ENCODE assay signal across 1 cellular context in the genomic region with DNA sequence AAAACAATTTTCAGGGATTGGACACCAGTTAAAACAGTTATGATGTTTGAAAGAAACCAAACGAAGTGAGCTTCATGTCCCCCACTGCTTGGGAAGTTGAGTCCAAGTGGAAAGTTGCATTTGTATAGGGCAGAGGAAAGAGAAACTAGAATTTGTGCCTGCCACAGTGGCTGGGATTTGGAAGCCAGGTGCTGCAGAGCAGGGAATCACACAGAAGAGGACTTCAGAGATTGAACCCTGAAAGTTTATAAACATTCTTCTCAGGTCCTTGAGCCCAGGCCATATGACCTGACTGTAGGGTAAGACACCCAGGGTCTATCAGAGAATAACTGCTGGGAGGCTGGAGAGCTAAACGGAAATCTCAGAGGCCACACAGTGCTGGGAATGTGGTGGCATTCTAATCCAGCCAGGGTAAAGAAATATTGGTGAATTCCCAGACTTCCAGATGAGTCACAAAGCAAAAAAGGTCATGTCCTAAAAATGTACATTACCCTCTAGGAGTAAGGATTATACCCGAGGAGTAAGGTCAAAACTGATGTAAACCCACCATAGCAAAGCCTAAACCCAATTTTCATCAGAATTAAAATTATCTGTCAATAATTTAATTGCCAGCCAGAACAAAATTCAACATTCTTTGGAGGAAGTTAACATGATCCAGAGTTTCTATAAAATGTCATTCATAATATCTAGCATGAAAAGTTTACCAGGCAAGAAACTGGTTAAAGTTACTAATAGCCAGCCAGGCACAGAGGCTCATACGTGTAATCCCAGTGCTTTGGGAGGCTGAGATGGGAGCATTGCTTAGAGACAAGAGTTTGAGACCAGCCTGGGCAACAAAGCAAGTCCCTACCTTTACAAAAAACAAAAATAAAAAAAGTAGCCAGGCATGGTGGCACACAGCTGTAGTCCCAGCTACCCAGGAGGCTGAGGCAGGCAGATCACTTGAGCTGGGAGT.
TF ChIP-seq lines count a peak whose summit lies in the region.

No MANE protein-coding gene starts in this region.

TF ChIP-seq in GM23338, 12 proteins besides CTCF, POLR2A, EP300 and RAD21 (continued from another document):
- TF ChIP-seq, protein P1, sequence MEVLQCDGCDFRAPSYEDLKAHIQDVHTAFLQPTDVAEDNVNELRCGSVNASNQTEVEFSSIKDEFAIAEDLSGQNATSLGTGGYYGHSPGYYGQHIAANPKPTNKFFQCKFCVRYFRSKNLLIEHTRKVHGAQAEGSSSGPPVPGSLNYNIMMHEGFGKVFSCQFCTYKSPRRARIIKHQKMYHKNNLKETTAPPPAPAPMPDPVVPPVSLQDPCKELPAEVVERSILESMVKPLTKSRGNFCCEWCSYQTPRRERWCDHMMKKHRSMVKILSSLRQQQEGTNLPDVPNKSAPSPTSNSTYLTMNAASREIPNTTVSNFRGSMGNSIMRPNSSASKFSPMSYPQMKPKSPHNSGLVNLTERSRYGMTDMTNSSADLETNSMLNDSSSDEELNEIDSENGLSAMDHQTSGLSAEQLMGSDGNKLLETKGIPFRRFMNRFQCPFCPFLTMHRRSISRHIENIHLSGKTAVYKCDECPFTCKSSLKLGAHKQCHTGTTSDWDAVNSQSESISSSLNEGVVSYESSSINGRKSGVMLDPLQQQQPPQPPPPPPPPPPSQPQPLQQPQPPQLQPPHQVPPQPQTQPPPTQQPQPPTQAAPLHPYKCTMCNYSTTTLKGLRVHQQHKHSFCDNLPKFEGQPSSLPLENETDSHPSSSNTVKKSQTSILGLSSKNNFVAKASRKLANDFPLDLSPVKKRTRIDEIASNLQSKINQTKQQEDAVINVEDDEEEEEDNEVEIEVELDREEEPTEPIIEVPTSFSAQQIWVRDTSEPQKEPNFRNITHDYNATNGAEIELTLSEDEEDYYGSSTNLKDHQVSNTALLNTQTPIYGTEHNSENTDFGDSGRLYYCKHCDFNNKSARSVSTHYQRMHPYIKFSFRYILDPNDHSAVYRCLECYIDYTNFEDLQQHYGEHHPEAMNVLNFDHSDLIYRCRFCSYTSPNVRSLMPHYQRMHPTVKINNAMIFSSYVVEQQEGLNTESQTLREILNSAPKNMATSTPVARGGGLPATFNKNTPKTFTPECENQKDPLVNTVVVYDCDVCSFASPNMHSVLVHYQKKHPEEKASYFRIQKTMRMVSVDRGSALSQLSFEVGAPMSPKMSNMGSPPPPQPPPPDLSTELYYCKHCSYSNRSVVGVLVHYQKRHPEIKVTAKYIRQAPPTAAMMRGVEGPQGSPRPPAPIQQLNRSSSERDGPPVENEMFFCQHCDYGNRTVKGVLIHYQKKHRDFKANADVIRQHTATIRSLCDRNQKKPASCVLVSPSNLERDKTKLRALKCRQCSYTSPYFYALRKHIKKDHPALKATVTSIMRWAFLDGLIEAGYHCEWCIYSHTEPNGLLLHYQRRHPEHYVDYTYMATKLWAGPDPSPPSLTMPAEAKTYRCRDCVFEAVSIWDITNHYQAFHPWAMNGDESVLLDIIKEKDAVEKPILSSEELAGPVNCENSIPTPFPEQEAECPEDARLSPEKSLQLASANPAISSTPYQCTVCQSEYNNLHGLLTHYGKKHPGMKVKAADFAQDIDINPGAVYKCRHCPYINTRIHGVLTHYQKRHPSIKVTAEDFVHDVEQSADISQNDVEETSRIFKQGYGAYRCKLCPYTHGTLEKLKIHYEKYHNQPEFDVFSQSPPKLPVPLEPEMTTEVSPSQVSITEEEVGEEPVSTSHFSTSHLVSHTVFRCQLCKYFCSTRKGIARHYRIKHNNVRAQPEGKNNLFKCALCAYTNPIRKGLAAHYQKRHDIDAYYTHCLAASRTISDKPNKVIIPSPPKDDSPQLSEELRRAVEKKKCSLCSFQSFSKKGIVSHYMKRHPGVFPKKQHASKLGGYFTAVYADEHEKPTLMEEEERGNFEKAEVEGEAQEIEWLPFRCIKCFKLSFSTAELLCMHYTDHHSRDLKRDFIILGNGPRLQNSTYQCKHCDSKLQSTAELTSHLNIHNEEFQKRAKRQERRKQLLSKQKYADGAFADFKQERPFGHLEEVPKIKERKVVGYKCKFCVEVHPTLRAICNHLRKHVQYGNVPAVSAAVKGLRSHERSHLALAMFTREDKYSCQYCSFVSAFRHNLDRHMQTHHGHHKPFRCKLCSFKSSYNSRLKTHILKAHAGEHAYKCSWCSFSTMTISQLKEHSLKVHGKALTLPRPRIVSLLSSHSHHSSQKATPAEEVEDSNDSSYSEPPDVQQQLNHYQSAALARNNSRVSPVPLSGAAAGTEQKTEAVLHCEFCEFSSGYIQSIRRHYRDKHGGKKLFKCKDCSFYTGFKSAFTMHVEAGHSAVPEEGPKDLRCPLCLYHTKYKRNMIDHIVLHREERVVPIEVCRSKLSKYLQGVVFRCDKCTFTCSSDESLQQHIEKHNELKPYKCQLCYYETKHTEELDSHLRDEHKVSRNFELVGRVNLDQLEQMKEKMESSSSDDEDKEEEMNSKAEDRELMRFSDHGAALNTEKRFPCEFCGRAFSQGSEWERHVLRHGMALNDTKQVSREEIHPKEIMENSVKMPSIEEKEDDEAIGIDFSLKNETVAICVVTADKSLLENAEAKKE (CRISPR knock-in tag; IDR thresholded peaks at IDR 0.05), result no peak
- TF ChIP-seq, protein P2, sequence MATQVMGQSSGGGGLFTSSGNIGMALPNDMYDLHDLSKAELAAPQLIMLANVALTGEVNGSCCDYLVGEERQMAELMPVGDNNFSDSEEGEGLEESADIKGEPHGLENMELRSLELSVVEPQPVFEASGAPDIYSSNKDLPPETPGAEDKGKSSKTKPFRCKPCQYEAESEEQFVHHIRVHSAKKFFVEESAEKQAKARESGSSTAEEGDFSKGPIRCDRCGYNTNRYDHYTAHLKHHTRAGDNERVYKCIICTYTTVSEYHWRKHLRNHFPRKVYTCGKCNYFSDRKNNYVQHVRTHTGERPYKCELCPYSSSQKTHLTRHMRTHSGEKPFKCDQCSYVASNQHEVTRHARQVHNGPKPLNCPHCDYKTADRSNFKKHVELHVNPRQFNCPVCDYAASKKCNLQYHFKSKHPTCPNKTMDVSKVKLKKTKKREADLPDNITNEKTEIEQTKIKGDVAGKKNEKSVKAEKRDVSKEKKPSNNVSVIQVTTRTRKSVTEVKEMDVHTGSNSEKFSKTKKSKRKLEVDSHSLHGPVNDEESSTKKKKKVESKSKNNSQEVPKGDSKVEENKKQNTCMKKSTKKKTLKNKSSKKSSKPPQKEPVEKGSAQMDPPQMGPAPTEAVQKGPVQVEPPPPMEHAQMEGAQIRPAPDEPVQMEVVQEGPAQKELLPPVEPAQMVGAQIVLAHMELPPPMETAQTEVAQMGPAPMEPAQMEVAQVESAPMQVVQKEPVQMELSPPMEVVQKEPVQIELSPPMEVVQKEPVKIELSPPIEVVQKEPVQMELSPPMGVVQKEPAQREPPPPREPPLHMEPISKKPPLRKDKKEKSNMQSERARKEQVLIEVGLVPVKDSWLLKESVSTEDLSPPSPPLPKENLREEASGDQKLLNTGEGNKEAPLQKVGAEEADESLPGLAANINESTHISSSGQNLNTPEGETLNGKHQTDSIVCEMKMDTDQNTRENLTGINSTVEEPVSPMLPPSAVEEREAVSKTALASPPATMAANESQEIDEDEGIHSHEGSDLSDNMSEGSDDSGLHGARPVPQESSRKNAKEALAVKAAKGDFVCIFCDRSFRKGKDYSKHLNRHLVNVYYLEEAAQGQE (IDR thresholded peaks at IDR 0.05; ENCODE audit: unreplicated experiment), result no peak
- TF ChIP-seq EZH2 (IDR thresholded peaks at IDR 0.05; ENCODE audit: low read depth, unreplicated experiment), result no peak
- no peak for TF ChIP-seq CREB1 (CRISPR knock-in tag; IDR thresholded peaks at IDR 0.05; ENCODE audit: low read depth)
- no peak for TF ChIP-seq JUNB (IDR thresholded peaks at IDR 0.05; ENCODE audit: unreplicated experiment)
- no peak for TF ChIP-seq ZNF114 (CRISPR knock-in tag; IDR thresholded peaks at IDR 0.05)
